Comparison of ENCODE assay signal across 19 cellular contexts in genomic region chr16:10536814-10537389, GRCh38. TPM values are rescaled to one million over a fixed set of nuclear protein-coding genes. Genes with fewer than 3 reads are reported as not detected.
"Had no signal": no experiment of that assay in that cellular context is flagged by ENCODE, and none has a peak within 500 bp of the region (broad histone marks: within the 10 kb centered on the region; RNA-seq: fewer than 3 reads in every experiment).

No MANE protein-coding gene starts in this region.

- H3K27ac ChIP-seq: adrenal gland, esophagus muscularis mucosa, left lung, tibial nerve had no signal

- DNase-seq: activated B cell treated with CpG ODN at 0.5 μM for 24 hours; activated CD4-positive, alpha-beta T cell treated with anti-CD3 and anti-CD28 coated beads, Interleukin-2, amount 10 ng/mL, durations not matched to agents 7 days and 5 days; activated naive CD4-positive, alpha-beta T cell treated with anti-CD3 and anti-CD28 coated beads, Interleukin-2, amount 50 U/mL, for 16 hours; activated T-cell treated with anti-CD3 and anti-CD28 coated beads for 4 hours; adrenal gland; foreskin fibroblast; head of caudate nucleus; left lung; naive B cell; right cardiac atrium had no signal

- ATAC-seq: left lung; right cardiac atrium; stimulated activated memory B cell treated with anti-CD40 and anti-IgM and Interleukin-4, amounts not matched to agents 10 μg/mL and 1 μg/mL and 100 μg/mL, for 72 hours had no signal

- H3K27me3 ChIP-seq: adrenal gland, esophagus muscularis mucosa, left lung, tibial nerve had no signal

- H3K4me1 Mint-ChIP-seq: activated B cell treated with CpG ODN at 0.5 μM for 24 hours; activated CD4-positive, alpha-beta T cell treated with anti-CD3 and anti-CD28 coated beads, Interleukin-2, amount 10 ng/mL, durations not matched to agents 7 days and 5 days had no signal

- FAIRE-seq: islet of Langerhans had no signal

- H3K27me3 Mint-ChIP-seq: activated CD4-positive, alpha-beta T cell treated with anti-CD3 and anti-CD28 coated beads, Interleukin-2, amount 10 ng/mL, durations not matched to agents 7 days and 5 days; dendritic cell treated with granulocyte-macrophage colony-stimulating factor and Interleukin-4, amounts not matched to agents 40 ng/mL and 50 ng/mL, for 4 days; stimulated activated memory B cell treated with anti-CD40 and anti-IgM and Interleukin-4, amounts not matched to agents 10 μg/mL and 1 μg/mL and 100 μg/mL, for 72 hours had no signal

- H3K27ac Mint-ChIP-seq: activated B cell treated with CpG ODN at 0.5 μM for 24 hours; activated CD4-positive, alpha-beta T cell treated with anti-CD3 and anti-CD28 coated beads, Interleukin-2, amount 10 ng/mL, durations not matched to agents 7 days and 5 days; activated T-helper 17 cell treated with anti-CD3 and anti-CD28 coated beads, Interleukin-2, amount 50 U/mL, for 72 hours; dendritic cell treated with granulocyte-macrophage colony-stimulating factor and Interleukin-4, amounts not matched to agents 40 ng/mL and 50 ng/mL, for 4 days; stimulated activated memory B cell treated with anti-CD40 and anti-IgM and Interleukin-4, amounts not matched to agents 10 μg/mL and 1 μg/mL and 100 μg/mL, for 72 hours; T-helper 1 cell treated with Interleukin-12 subunit alpha and Interleukin-12 subunit beta and Interleukin-4 antibody, amounts not matched to agents 30 μg/mL and 1 μg/mL, for 36 hours had no signal

- H3K4me1 ChIP-seq: adrenal gland, left lung had no signal

- H3K4me3 Mint-ChIP-seq: activated B cell treated with CpG ODN at 0.5 μM for 24 hours; activated CD4-positive, alpha-beta T cell treated with anti-CD3 and anti-CD28 coated beads, Interleukin-2, amount 10 ng/mL, durations not matched to agents 7 days and 5 days; activated T-helper 17 cell treated with anti-CD3 and anti-CD28 coated beads, Interleukin-2, amount 50 U/mL, for 72 hours; dendritic cell treated with granulocyte-macrophage colony-stimulating factor and Interleukin-4, amounts not matched to agents 40 ng/mL and 50 ng/mL, for 4 days; naive B cell; stimulated activated memory B cell treated with anti-CD40 and anti-IgM and Interleukin-4, amounts not matched to agents 10 μg/mL and 1 μg/mL and 100 μg/mL, for 72 hours; T-helper 1 cell treated with Interleukin-12 subunit alpha and Interleukin-12 subunit beta and Interleukin-4 antibody, amounts not matched to agents 30 μg/mL and 1 μg/mL, for 36 hours had no signal

- H3K9me3 Mint-ChIP-seq: activated B cell treated with CpG ODN at 0.5 μM for 24 hours; activated CD4-positive, alpha-beta T cell treated with anti-CD3 and anti-CD28 coated beads, Interleukin-2, amount 10 ng/mL, durations not matched to agents 7 days and 5 days; activated T-helper 17 cell treated with anti-CD3 and anti-CD28 coated beads, Interleukin-2, amount 50 U/mL, for 72 hours; dendritic cell treated with granulocyte-macrophage colony-stimulating factor and Interleukin-4, amounts not matched to agents 40 ng/mL and 50 ng/mL, for 4 days; naive B cell; stimulated activated memory B cell treated with anti-CD40 and anti-IgM and Interleukin-4, amounts not matched to agents 10 μg/mL and 1 μg/mL and 100 μg/mL, for 72 hours; T-helper 1 cell treated with Interleukin-12 subunit alpha and Interleukin-12 subunit beta and Interleukin-4 antibody, amounts not matched to agents 30 μg/mL and 1 μg/mL, for 36 hours had no signal

- H3K4me3 ChIP-seq: adrenal gland, esophagus muscularis mucosa, left lung, smooth muscle cell, tibial nerve had no signal

- H3K4me2 ChIP-seq: smooth muscle cell had no signal

- H3K36me3 Mint-ChIP-seq: naive B cell; stimulated activated memory B cell treated with anti-CD40 and anti-IgM and Interleukin-4, amounts not matched to agents 10 μg/mL and 1 μg/mL and 100 μg/mL, for 72 hours had no signal

- H3K9me3 ChIP-seq: adrenal gland, esophagus muscularis mucosa, left lung, tibial nerve had no signal

RNA-seq across cellular contexts. Expression of gene EMP2, which starts 43.5 kb away (rescaled TPM):
- total RNA-seq: activated B cell treated with CpG ODN at 0.5 μM for 24 hours; activated CD4-positive, alpha-beta T cell treated with anti-CD3 and anti-CD28 coated beads, Interleukin-2, amount 10 ng/mL, durations not matched to agents 7 days and 5 days; activated CD8-positive, alpha-beta memory T cell treated with anti-CD3 and anti-CD28 coated beads for 36 hours had no signal
